In the genomic region with DNA sequence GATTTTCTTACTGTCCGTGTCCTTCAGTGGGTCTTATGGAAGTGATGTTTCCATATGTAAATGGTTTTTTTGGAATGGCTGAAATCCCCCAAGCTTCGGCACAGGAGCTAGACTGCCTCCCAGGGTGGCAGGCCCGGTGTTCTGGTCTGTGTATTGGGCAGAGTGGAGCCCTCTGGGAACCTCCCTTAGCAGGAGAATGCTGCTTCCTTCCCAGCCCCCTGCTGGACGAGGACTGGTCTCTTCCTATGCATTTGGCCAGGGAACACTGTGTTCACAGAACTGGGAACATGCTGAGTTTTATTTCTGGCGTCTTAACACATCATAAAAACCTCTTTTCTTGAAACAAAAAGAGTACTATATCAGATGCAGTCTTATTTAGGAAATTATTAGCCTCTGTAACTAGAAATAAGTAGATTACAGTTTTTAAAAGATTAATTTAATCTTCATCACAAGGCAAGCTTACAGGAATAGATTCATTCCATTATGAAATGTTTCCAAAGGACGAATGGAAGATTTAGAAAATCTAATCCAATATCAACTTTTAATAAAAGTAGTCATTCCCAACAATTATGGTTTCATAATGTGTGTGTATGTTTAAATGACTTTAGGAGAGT, we compare ENCODE assay signal across 1 cellular context.
TF ChIP-seq lines count a peak whose summit lies in the region.

No MANE protein-coding gene starts in this region.

TF ChIP-seq in K562, 482 proteins besides CTCF, POLR2A, EP300 and RAD21 (continued from another document):
- TF ChIP-seq CTCFL (IDR thresholded peaks at IDR 0.05; ENCODE audit: borderline replicate concordance, insufficient read depth, low read depth, low read length, poor library complexity, severe bottlenecking) (peak; percentile 79), ASH1L (IDR thresholded peaks at IDR 0.05; ENCODE audit: borderline replicate concordance, low read depth, partially characterized antibody) (no peak), RBM34 (IDR thresholded peaks at IDR 0.05; ENCODE audit: borderline replicate concordance, insufficient read depth, low read length) (no peak), ZNF589 (CRISPR knock-in tag; IDR thresholded peaks at IDR 0.05; ENCODE audit: low read depth) (0 out of 2 replicates have a peak, but pooled peaks have one; percentile 24)
